In the genomic region with DNA sequence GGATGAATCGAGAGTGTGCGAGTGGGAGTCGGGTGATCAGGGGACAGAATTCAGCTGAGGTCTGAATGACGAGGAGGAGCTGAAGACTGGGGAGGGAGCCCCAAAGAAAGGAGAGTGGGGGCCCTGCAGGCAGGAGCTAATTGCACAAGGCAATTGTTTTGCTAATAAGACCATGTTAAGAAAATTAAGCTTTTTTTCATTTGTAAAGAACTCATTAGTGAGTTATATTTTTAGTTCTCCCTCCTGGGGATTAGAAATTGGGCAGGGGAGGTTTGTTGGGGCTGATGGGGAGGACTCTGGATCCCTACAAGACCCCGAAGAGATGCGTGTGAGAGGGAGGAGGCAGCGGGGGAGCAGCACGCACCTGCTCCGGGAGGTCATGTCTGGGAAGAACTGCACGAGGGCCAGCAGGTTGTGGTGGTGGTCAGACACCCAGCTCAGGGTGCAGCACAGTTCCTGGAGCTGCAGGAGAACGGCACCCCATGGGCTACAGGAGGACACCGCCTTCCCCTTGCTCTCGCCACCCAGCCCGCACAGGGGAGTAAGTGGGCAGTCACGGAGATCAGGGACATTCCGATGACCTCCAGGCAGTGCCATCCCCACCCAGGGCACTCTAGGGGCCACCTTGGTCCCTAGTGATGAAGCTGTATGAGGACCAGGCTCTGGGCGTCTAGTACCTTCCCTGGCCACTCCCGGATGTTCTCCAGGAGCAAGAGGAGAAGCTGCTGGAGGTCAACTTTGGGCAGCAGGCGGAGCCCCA, we compare ENCODE assay signal across 18 cellular contexts. TPM values are rescaled to one million over a fixed set of nuclear protein-coding genes. Genes with fewer than 3 reads are reported as not detected.
DNase-seq lines count a peak whose midpoint lies in the region; ATAC-seq and TF ChIP-seq lines count a peak whose summit lies in the region.
"Had no signal": no experiment of that assay in that cellular context is flagged by ENCODE, and none has a peak within 500 bp of the region (broad histone marks: within the 10 kb centered on the region; RNA-seq: fewer than 3 reads in every experiment).

No MANE protein-coding gene starts in this region.

- peak overlapping the region; percentile 72 for H3K27ac Mint-ChIP-seq in activated naive CD8-positive, alpha-beta T cell treated with anti-CD3 and anti-CD28 coated beads, Interleukin-2, amount 10 ng/mL, durations not matched to agents 7 days and 5 days
- no peak overlapping the region for H3K27ac Mint-ChIP-seq in activated naive CD8-positive, alpha-beta T cell treated with anti-CD3 and anti-CD28 coated beads, Interleukin-2, amount 50 U/mL, for 24 hours
- peak overlapping the region in 1 of 3 experiments; percentile 55; a peak in 3 of 7 replicates for H3K27ac Mint-ChIP-seq in H9
- H3K27ac Mint-ChIP-seq in endothelial cell (ENCODE audit: unreplicated experiment) = no peak overlapping the region
- H3K27ac Mint-ChIP-seq: HFFc6 had no signal

- H2BK5ac ChIP-seq in H9 (ENCODE audit: insufficient read length, low read length) = no peak overlapping the region

- POLR2A ChIA-PET in activated naive CD8-positive, alpha-beta T cell treated with anti-CD3 and anti-CD28 coated beads, Interleukin-2, amount 10 ng/mL, durations not matched to agents 7 days and 5 days (lab: Charles Lee) = interaction anchor here (0.5 kb wide), 1 partner anchor 58 kb away, joined by 3 read pairs; no protein-coding TSS in a partner anchor

- no peak overlapping the region for H2BK15ac ChIP-seq in H9 (ENCODE audit: low read depth, low read length)

- no peak overlapping the region for H3K4me3 Mint-ChIP-seq in activated naive CD8-positive, alpha-beta T cell treated with anti-CD3 and anti-CD28 coated beads, Interleukin-2, amount 10 ng/mL, durations not matched to agents 7 days and 5 days
- no peak overlapping the region for H3K4me3 Mint-ChIP-seq in activated naive CD8-positive, alpha-beta T cell treated with anti-CD3 and anti-CD28 coated beads, Interleukin-2, amount 50 U/mL, for 24 hours
- peak overlapping the region; percentile 9 to 12; a peak in 4 of 5 replicates for H3K4me3 Mint-ChIP-seq in H9
- peak overlapping the region; percentile 38 for H3K4me3 Mint-ChIP-seq in endothelial cell (ENCODE audit: unreplicated experiment)
- H3K4me3 Mint-ChIP-seq: HFFc6 had no signal

- H3K4me3 ChIP-seq in smooth muscle cell = no peak overlapping the region
- H3K4me3 ChIP-seq: PC-9 had no signal

- H2AK5ac ChIP-seq in H9 (ENCODE audit: insufficient read length, low read length) = no peak overlapping the region

- no peaks in the 10 kb centered on the region; the same call in 1 of the 2 replicates for H3K4me1 ChIP-seq in H9 (ENCODE audit: insufficient read depth, low read length)
- H3K4me1 ChIP-seq in smooth muscle cell (ENCODE audit: low read depth) = peaks cover 17% of the 10 kb centered on the region

- H3T11ph ChIP-seq in H9 (ENCODE audit: low read length) = no peak overlapping the region

- H3K27me3 ChIP-seq in H9 (ENCODE audit: insufficient read depth, low read length) (no peaks in the 10 kb centered on the region), smooth muscle cell (ENCODE audit: low read depth) (no peaks in the 10 kb centered on the region)

- H3K4me2 ChIP-seq in H9 (ENCODE audit: insufficient read depth, insufficient read length, low read length) (no peak overlapping the region), smooth muscle cell (peak overlapping the region; percentile 2)
- H3K4me2 ChIP-seq: PC-9 had no signal

- H2AFZ ChIP-seq in H9 (ENCODE audit: low read length) (no peak overlapping the region), smooth muscle cell (ENCODE audit: low read depth) (no peak overlapping the region)
- H2AFZ ChIP-seq: PC-9 had no signal

- no peak overlapping the region for H2BK12ac ChIP-seq in H9 (ENCODE audit: insufficient read length, low read depth, low read length)

- no peak overlapping the region for H4K5ac ChIP-seq in H9 (ENCODE audit: insufficient read length, low read depth, low read length)

- H3K9ac ChIP-seq in H9 (ENCODE audit: extremely low read depth, insufficient read length, low read length) (no peak overlapping the region), smooth muscle cell (ENCODE audit: low read depth) (no peak overlapping the region)

- H2BK120ac ChIP-seq in H9 (ENCODE audit: low read depth, low read length, poor library complexity, severe bottlenecking) = no peak overlapping the region

- no peak for DNase-seq in activated naive CD8-positive, alpha-beta T cell treated with anti-CD3 and anti-CD28 coated beads, Interleukin-2, amount 10 ng/mL, durations not matched to agents 7 days and 5 days
- DNase-seq in activated naive CD8-positive, alpha-beta T cell treated with anti-CD3 and anti-CD28 coated beads, Interleukin-2, amount 50 U/mL, for 24 hours = no peak
- DNase-seq in H9 = no peak
- DNase-seq in endothelial cell (ENCODE audit: low spot score) = no peak
- no peak for DNase-seq in smooth muscle cell (lab: John Stamatoyannopoulos, UW; ENCODE audit: unreplicated experiment)
- DNase-seq in activated CD8-positive, alpha-beta memory T cell treated with anti-CD3 and anti-CD28 coated beads, Interleukin-2, amount 50 U/mL, for 4 hours = no peak
- DNase-seq in dermis blood vessel endothelial cell = no peak
- DNase-seq: C1 segment of cervical spinal cord, DMS153, GDM1, HFFc6, NCI-H1417 treated with DMSO at 0.1 percent for 48 hours, NCI-H187 treated with DMSO at 0.1 percent for 48 hours, NCI-H226, NCI-H524, PC-9 had no signal

- H4K20me1 ChIP-seq in H9 (ENCODE audit: control insufficient read depth, insufficient read depth, insufficient read length) = no peaks in the 10 kb centered on the region
- no peaks in the 10 kb centered on the region for H4K20me1 ChIP-seq in smooth muscle cell (ENCODE audit: low read depth)

- no peak overlapping the region for H3K56ac ChIP-seq in H9 (ENCODE audit: insufficient read length, low read depth, low read length)

- H3K27ac ChIP-seq in H9 (ENCODE audit: insufficient read length, low read depth, low read length) (no peak overlapping the region), smooth muscle cell (ENCODE audit: low read depth) (no peak overlapping the region)
- H3K27ac ChIP-seq: PC-9, RWPE1 had no signal

- ATAC-seq in activated naive CD8-positive, alpha-beta T cell treated with anti-CD3 and anti-CD28 coated beads, Interleukin-2, amount 10 ng/mL, durations not matched to agents 7 days and 5 days (ENCODE audit: low read depth) = no peak
- no peak for ATAC-seq in activated naive CD8-positive, alpha-beta T cell treated with anti-CD3 and anti-CD28 coated beads, Interleukin-2, amount 50 U/mL, for 24 hours
- ATAC-seq in HG03097 (IDR thresholded peaks at IDR 0.05; ENCODE audit: low FRiP score, unreplicated experiment) = no peak

- peaks cover 11% of the 10 kb centered on the region for H3K9me3 Mint-ChIP-seq in activated naive CD8-positive, alpha-beta T cell treated with anti-CD3 and anti-CD28 coated beads, Interleukin-2, amount 10 ng/mL, durations not matched to agents 7 days and 5 days
- H3K9me3 Mint-ChIP-seq in activated naive CD8-positive, alpha-beta T cell treated with anti-CD3 and anti-CD28 coated beads, Interleukin-2, amount 50 U/mL, for 24 hours = peaks cover 17% of the 10 kb centered on the region
- H3K9me3 Mint-ChIP-seq in H9 = no peaks in the 10 kb centered on the region; a peak in 2 of 5 replicates
- H3K9me3 Mint-ChIP-seq in endothelial cell (ENCODE audit: unreplicated experiment) = no peaks in the 10 kb centered on the region

- no peaks in the 10 kb centered on the region for H3K36me3 ChIP-seq in smooth muscle cell (ENCODE audit: low read depth)

- H3K36me3 Mint-ChIP-seq in activated naive CD8-positive, alpha-beta T cell treated with anti-CD3 and anti-CD28 coated beads, Interleukin-2, amount 10 ng/mL, durations not matched to agents 7 days and 5 days = peaks cover 17% of the 10 kb centered on the region
- H3K36me3 Mint-ChIP-seq in activated naive CD8-positive, alpha-beta T cell treated with anti-CD3 and anti-CD28 coated beads, Interleukin-2, amount 50 U/mL, for 24 hours (ENCODE audit: low read depth) = peaks cover 13% of the 10 kb centered on the region
- H3K36me3 Mint-ChIP-seq in H9 (ENCODE audit: insufficient read depth in 1 of 3, low read depth in 3 of 3) = no peaks in the 10 kb centered on the region; a peak in 1 of 7 replicates
- no peaks in the 10 kb centered on the region for H3K36me3 Mint-ChIP-seq in endothelial cell (ENCODE audit: low read depth, unreplicated experiment)

- no peak overlapping the region for H2BK20ac ChIP-seq in H9 (ENCODE audit: low read depth, low read length, poor library complexity, severe bottlenecking)

- H3K4me1 Mint-ChIP-seq in activated naive CD8-positive, alpha-beta T cell treated with anti-CD3 and anti-CD28 coated beads, Interleukin-2, amount 10 ng/mL, durations not matched to agents 7 days and 5 days = peaks cover 26% of the 10 kb centered on the region
- H3K4me1 Mint-ChIP-seq in activated naive CD8-positive, alpha-beta T cell treated with anti-CD3 and anti-CD28 coated beads, Interleukin-2, amount 50 U/mL, for 24 hours = peaks cover 42% of the 10 kb centered on the region
- H3K4me1 Mint-ChIP-seq in H9 (peaks cover 42 to 57% of the 10 kb centered on the region in 2 experiments), endothelial cell (ENCODE audit: unreplicated experiment) (peaks cover 12% of the 10 kb centered on the region)

- H3K79me1 ChIP-seq in H9 (ENCODE audit: insufficient read depth, low read depth, low read length, poor library complexity, severe bottlenecking) = no peaks in the 10 kb centered on the region

- H3K23ac ChIP-seq in H9 (ENCODE audit: insufficient read length, low read depth, low read length) = no peak overlapping the region

- WGBS in H9 (ENCODE audit: extremely low coverage, insufficient read length, low lambda C conversion rate) = no CpG with 5 or more reads among the region's 19 CpGs
- WGBS in smooth muscle cell (ENCODE audit: low lambda C conversion rate) = 83% methylated on average over 19 of the region's 19 CpGs

- peaks cover 21% of the 10 kb centered on the region for H3F3A ChIP-seq in smooth muscle cell (ENCODE audit: low read depth)

- H4K91ac ChIP-seq in H9 (ENCODE audit: insufficient read length, low read depth, low read length) = no peak overlapping the region

- no peaks in the 10 kb centered on the region for H3K23me2 ChIP-seq in H9 (ENCODE audit: insufficient read length, low read depth, low read length, poor library complexity, severe bottlenecking)

- H3K4ac ChIP-seq in H9 (ENCODE audit: low read depth, low read length) = no peak overlapping the region

- no peak for TF ChIP-seq CTCF in H9 (conservative IDR thresholded peaks at IDR 0.05)
- TF ChIP-seq CTCF in endothelial cell (IDR thresholded peaks at IDR 0.05; ENCODE audit: unreplicated experiment) = no peak
- TF ChIP-seq CTCF in smooth muscle cell (IDR thresholded peaks at IDR 0.05; ENCODE audit: borderline replicate concordance, insufficient read depth, poor library complexity, severe bottlenecking) = no peak

- H3K9me3 ChIP-seq in H9 (ENCODE audit: control insufficient read depth, low read depth, low read length) (no peaks in the 10 kb centered on the region), smooth muscle cell (replicated peaks; ENCODE audit: low read depth) (no peaks in the 10 kb centered on the region)

- H3K27me3 Mint-ChIP-seq in activated naive CD8-positive, alpha-beta T cell treated with anti-CD3 and anti-CD28 coated beads, Interleukin-2, amount 10 ng/mL, durations not matched to agents 7 days and 5 days = peaks cover 4% of the 10 kb centered on the region
- no peaks in the 10 kb centered on the region for H3K27me3 Mint-ChIP-seq in activated naive CD8-positive, alpha-beta T cell treated with anti-CD3 and anti-CD28 coated beads, Interleukin-2, amount 50 U/mL, for 24 hours
- peaks cover 25% of the 10 kb centered on the region for H3K27me3 Mint-ChIP-seq in H9 (ENCODE audit: low read depth)
- H3K27me3 Mint-ChIP-seq in endothelial cell (ENCODE audit: unreplicated experiment) = peaks cover 8% of the 10 kb centered on the region

- H3K18ac ChIP-seq in H9 (ENCODE audit: insufficient read length, low read depth, low read length) = no peak overlapping the region

- no peak overlapping the region for H3K14ac ChIP-seq in H9 (ENCODE audit: insufficient read depth, low read length)

- H3K79me2 ChIP-seq in H9 (ENCODE audit: insufficient read depth, low read length) = no peaks in the 10 kb centered on the region
- H3K79me2 ChIP-seq in smooth muscle cell (ENCODE audit: low read depth) = no peaks in the 10 kb centered on the region

- H4K8ac ChIP-seq in H9 (replicated peaks; ENCODE audit: insufficient read length, low read depth, low read length) = no peak overlapping the region

RNA-seq across cellular contexts. Expression of a gene that starts 51.1 kb away (rescaled TPM):
- 10 to 100 TPM; 28.8 to 30.6 TPM for total RNA-seq in activated naive CD8-positive, alpha-beta T cell treated with anti-CD3 and anti-CD28 coated beads, Interleukin-2, amount 10 ng/mL, durations not matched to agents 7 days and 5 days
- total RNA-seq in H9 (2021) (81.6 and 87.2 TPM in 2 replicates), endothelial cell (ENCODE audit: unreplicated experiment) (279 TPM), smooth muscle cell (41.0 and 42.0 TPM in 2 replicates), dermis blood vessel endothelial cell (39.7 and 40.3 TPM in 2 replicates)
- 39.3 and 40.7 TPM in 2 replicates for polyA plus RNA-seq in smooth muscle cell

Comparison
In these comparisons a context has a peak if more than half of its experiments do, and no peak if none do; other contexts are left out.
1. H3K4me3 Mint-ChIP-seq: peak in H9 (2 of 2) and endothelial cell (single experiment); none in activated naive CD8-positive, alpha-beta T cell treated with anti-CD3 and anti-CD28 coated beads, Interleukin-2, amount 10 ng/mL, durations not matched to agents 7 days and 5 days (single experiment) and activated naive CD8-positive, alpha-beta T cell treated with anti-CD3 and anti-CD28 coated beads, Interleukin-2, amount 50 U/mL, for 24 hours (single experiment).